In genomic region chr12:128992116-128992515, GRCh38 we compare ENCODE assay signal across 24 cellular contexts.
"Had no signal": no experiment of that assay in that cellular context is flagged by ENCODE, and none has a peak within 500 bp of the region (broad histone marks: within the 10 kb centered on the region; RNA-seq: fewer than 3 reads in every experiment).

No MANE protein-coding gene starts in this region.

- H3K27me3 ChIP-seq: colonic mucosa, dorsolateral prefrontal cortex, esophagus muscularis mucosa, esophagus squamous epithelium, foreskin keratinocyte, gastrocnemius medialis had no signal

- H3K9me3 Mint-ChIP-seq: effector memory CD8-positive, alpha-beta T cell; endodermal cell had no signal

- H3K4me3 ChIP-seq: colonic mucosa, coronary artery, dorsolateral prefrontal cortex, esophagus muscularis mucosa, esophagus squamous epithelium, gastrocnemius medialis, gastroesophageal sphincter, heart left ventricle had no signal

- H3K9me3 ChIP-seq: colonic mucosa, gastrocnemius medialis had no signal

- DNase-seq: colonic mucosa; cortex of kidney; dermis blood vessel endothelial cell; dorsolateral prefrontal cortex; effector CD4-positive, alpha-beta T cell; effector CD8-positive, alpha-beta T cell; effector memory CD4-positive, alpha-beta T cell; effector memory CD8-positive, alpha-beta T cell; endodermal cell; erythroblast; esophagus squamous epithelium; foreskin fibroblast; foreskin keratinocyte; foreskin melanocyte; gastrocnemius medialis; glutamatergic neuron; head of caudate nucleus; heart left ventricle had no signal

- H3K27ac Mint-ChIP-seq: dendritic cell treated with granulocyte-macrophage colony-stimulating factor and Interleukin-4, amounts not matched to agents 40 ng/mL and 50 ng/mL, for 4 days; effector memory CD8-positive, alpha-beta T cell; endodermal cell had no signal

- ATAC-seq: effector memory CD8-positive, alpha-beta T cell; esophagus mucosa; foreskin keratinocyte; gastrocnemius medialis; gastroesophageal sphincter; heart left ventricle had no signal

- H3K36me3 ChIP-seq: colonic mucosa, esophagus muscularis mucosa, esophagus squamous epithelium, gastrocnemius medialis, gastroesophageal sphincter, heart left ventricle had no signal

- H3K27ac ChIP-seq: colonic mucosa, coronary artery, dorsolateral prefrontal cortex, epithelial cell of prostate, esophagus muscularis mucosa, esophagus squamous epithelium, foreskin keratinocyte, gastrocnemius medialis, gastroesophageal sphincter, heart left ventricle had no signal

- H3K4me1 ChIP-seq: colonic mucosa, esophagus muscularis mucosa, esophagus squamous epithelium, foreskin keratinocyte, gastrocnemius medialis, gastroesophageal sphincter, heart left ventricle had no signal

- H3K4me3 Mint-ChIP-seq: dendritic cell treated with granulocyte-macrophage colony-stimulating factor and Interleukin-4, amounts not matched to agents 40 ng/mL and 50 ng/mL, for 4 days; effector memory CD8-positive, alpha-beta T cell; endodermal cell had no signal
